Comparison of ENCODE assay signal across 1 cellular context in the genomic region with DNA sequence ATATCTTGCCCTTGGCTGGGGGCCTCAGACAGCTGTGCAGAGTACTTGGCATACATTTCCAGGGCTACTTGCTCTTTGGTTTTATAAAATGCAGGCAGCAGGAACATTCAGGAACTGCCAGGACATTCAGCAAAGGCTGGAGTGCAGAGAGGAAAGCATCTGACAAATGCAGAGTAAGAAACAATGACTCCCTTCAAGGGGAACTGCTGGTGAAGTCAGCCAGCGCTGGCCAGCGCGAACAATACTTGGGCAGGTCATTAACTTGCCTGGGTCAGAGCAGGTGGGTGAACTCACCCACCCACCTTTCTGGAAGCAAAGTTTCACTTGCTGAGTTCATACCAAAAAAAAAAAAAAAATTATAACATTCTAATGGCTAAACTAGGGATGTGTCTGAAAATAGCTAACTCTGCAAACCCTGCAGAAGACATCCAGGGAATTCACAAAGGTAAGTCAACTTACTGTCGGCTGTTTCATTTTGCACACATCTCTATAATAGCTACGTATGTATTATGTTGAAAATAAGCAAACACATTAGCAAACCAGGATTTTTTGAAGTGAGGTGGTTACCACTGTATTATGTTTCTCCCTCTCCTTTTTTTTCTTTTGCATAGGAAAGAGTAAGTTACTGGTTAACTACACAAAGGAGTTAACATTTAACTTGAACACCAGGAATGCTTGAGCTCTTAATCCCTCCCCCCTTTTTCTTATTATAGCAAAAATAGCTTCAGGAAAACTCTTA.
TF ChIP-seq lines count a peak whose summit lies in the region.

No MANE protein-coding gene starts in this region.

TF ChIP-seq in GM23338, 12 proteins besides CTCF, POLR2A, EP300 and RAD21 (continued from another document):
- TF ChIP-seq, protein P1, sequence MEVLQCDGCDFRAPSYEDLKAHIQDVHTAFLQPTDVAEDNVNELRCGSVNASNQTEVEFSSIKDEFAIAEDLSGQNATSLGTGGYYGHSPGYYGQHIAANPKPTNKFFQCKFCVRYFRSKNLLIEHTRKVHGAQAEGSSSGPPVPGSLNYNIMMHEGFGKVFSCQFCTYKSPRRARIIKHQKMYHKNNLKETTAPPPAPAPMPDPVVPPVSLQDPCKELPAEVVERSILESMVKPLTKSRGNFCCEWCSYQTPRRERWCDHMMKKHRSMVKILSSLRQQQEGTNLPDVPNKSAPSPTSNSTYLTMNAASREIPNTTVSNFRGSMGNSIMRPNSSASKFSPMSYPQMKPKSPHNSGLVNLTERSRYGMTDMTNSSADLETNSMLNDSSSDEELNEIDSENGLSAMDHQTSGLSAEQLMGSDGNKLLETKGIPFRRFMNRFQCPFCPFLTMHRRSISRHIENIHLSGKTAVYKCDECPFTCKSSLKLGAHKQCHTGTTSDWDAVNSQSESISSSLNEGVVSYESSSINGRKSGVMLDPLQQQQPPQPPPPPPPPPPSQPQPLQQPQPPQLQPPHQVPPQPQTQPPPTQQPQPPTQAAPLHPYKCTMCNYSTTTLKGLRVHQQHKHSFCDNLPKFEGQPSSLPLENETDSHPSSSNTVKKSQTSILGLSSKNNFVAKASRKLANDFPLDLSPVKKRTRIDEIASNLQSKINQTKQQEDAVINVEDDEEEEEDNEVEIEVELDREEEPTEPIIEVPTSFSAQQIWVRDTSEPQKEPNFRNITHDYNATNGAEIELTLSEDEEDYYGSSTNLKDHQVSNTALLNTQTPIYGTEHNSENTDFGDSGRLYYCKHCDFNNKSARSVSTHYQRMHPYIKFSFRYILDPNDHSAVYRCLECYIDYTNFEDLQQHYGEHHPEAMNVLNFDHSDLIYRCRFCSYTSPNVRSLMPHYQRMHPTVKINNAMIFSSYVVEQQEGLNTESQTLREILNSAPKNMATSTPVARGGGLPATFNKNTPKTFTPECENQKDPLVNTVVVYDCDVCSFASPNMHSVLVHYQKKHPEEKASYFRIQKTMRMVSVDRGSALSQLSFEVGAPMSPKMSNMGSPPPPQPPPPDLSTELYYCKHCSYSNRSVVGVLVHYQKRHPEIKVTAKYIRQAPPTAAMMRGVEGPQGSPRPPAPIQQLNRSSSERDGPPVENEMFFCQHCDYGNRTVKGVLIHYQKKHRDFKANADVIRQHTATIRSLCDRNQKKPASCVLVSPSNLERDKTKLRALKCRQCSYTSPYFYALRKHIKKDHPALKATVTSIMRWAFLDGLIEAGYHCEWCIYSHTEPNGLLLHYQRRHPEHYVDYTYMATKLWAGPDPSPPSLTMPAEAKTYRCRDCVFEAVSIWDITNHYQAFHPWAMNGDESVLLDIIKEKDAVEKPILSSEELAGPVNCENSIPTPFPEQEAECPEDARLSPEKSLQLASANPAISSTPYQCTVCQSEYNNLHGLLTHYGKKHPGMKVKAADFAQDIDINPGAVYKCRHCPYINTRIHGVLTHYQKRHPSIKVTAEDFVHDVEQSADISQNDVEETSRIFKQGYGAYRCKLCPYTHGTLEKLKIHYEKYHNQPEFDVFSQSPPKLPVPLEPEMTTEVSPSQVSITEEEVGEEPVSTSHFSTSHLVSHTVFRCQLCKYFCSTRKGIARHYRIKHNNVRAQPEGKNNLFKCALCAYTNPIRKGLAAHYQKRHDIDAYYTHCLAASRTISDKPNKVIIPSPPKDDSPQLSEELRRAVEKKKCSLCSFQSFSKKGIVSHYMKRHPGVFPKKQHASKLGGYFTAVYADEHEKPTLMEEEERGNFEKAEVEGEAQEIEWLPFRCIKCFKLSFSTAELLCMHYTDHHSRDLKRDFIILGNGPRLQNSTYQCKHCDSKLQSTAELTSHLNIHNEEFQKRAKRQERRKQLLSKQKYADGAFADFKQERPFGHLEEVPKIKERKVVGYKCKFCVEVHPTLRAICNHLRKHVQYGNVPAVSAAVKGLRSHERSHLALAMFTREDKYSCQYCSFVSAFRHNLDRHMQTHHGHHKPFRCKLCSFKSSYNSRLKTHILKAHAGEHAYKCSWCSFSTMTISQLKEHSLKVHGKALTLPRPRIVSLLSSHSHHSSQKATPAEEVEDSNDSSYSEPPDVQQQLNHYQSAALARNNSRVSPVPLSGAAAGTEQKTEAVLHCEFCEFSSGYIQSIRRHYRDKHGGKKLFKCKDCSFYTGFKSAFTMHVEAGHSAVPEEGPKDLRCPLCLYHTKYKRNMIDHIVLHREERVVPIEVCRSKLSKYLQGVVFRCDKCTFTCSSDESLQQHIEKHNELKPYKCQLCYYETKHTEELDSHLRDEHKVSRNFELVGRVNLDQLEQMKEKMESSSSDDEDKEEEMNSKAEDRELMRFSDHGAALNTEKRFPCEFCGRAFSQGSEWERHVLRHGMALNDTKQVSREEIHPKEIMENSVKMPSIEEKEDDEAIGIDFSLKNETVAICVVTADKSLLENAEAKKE (CRISPR knock-in tag; IDR thresholded peaks at IDR 0.05) = no peak
- TF ChIP-seq NANOG (IDR thresholded peaks at IDR 0.05; ENCODE audit: borderline replicate concordance) (no peak), EZH2 (IDR thresholded peaks at IDR 0.05; ENCODE audit: low read depth, unreplicated experiment) (no peak), EZH2phosphoT487 (IDR thresholded peaks at IDR 0.05; ENCODE audit: unreplicated experiment) (no peak), JUNB (IDR thresholded peaks at IDR 0.05; ENCODE audit: unreplicated experiment) (no peak)
- TF ChIP-seq, protein P2, sequence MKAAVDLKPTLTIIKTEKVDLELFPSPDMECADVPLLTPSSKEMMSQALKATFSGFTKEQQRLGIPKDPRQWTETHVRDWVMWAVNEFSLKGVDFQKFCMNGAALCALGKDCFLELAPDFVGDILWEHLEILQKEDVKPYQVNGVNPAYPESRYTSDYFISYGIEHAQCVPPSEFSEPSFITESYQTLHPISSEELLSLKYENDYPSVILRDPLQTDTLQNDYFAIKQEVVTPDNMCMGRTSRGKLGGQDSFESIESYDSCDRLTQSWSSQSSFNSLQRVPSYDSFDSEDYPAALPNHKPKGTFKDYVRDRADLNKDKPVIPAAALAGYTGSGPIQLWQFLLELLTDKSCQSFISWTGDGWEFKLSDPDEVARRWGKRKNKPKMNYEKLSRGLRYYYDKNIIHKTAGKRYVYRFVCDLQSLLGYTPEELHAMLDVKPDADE (IDR thresholded peaks at IDR 0.05) = no peak
